1 cellular context compared by ENCODE assay signal in genomic region chrX:136872091-136872700, GRCh38.
TF ChIP-seq lines count a peak whose summit lies in the region.

No MANE protein-coding gene starts in this region.

TF ChIP-seq in K562, 482 proteins besides CTCF, POLR2A, EP300 and RAD21:
- TF ChIP-seq SNRNP70 (optimal IDR thresholded peaks at IDR 0.05; ENCODE audit: low read depth, low read length) (no peak), MTA3 (IDR thresholded peaks at IDR 0.05; ENCODE audit: borderline replicate concordance) (no peak), RBFOX2 (IDR thresholded peaks at IDR 0.05; ENCODE audit: low read depth, low read length) (peak; percentile 20; the same call in 1 of the 2 replicates), EHMT2 (IDR thresholded peaks at IDR 0.05) (no peak), C11orf30 (IDR thresholded peaks at IDR 0.05; ENCODE audit: low read depth) (no peak), POLR2AphosphoS2 (IDR thresholded peaks at IDR 0.05; ENCODE audit: low read length) (peak; percentile 92; the same call in 1 of the 2 replicates), THRAP3 (IDR thresholded peaks at IDR 0.05; ENCODE audit: borderline replicate concordance) (peak; percentile 63), STAT5B (CRISPR knock-in tag; IDR thresholded peaks at IDR 0.05) (no peak), IRF9 (tag; IDR thresholded peaks at IDR 0.05) (no peak), POLR2B (IDR thresholded peaks at IDR 0.05; ENCODE audit: low read depth, partially characterized antibody) (peak; percentile 60), POLR2AphosphoS5 (IDR thresholded peaks at IDR 0.05; ENCODE audit: control insufficient read depth, insufficient read depth, low read depth, low read length) (peak; percentile 50; the same call in 1 of the 2 replicates), SUPT5H (IDR thresholded peaks at IDR 0.05) (peak; percentile 65), XRCC4 (IDR thresholded peaks at IDR 0.05; ENCODE audit: extremely low read depth, insufficient read depth, insufficient read length) (no peak)
TF ChIP-seq in K562: peak in this region for 6.
